ENCODE assay signal across 1 cellular context in genomic region chr15:84980196-84981053, GRCh38.
TF ChIP-seq lines count a peak whose summit lies in the region.

No MANE protein-coding gene starts in this region.

TF ChIP-seq in HEK293, 187 proteins besides CTCF, POLR2A, EP300 and RAD21 (continued from another document):
- TF ChIP-seq ZNF792 (tag by site-specific recombination; IDR thresholded peaks at IDR 0.05), result 0 out of 2 replicates have a peak, but pooled peaks have one; percentile 16
- no peak for TF ChIP-seq ZNF157 (tag by site-specific recombination; IDR thresholded peaks at IDR 0.05)
- TF ChIP-seq ZNF561 (tag by site-specific recombination; IDR thresholded peaks at IDR 0.05; ENCODE audit: borderline replicate concordance), result 0 out of 2 replicates have a peak, but pooled peaks have one; percentile 79
- no peak for TF ChIP-seq PRDM2 (tag by site-specific recombination; IDR thresholded peaks at IDR 0.05; ENCODE audit: borderline replicate concordance)
- TF ChIP-seq ZBTB11 (tag by site-specific recombination; conservative IDR thresholded peaks at IDR 0.05; ENCODE audit: low read depth), result 0 out of 2 replicates have a peak, but pooled peaks have one; percentile 31
- TF ChIP-seq ZBTB44 (tag by site-specific recombination; IDR thresholded peaks at IDR 0.05), result peak; percentile 23; the same call in 1 of the 2 replicates
- TF ChIP-seq KLF17 (tag by site-specific recombination; IDR thresholded peaks at IDR 0.05), result no peak; the same call in none of the 2 replicates
- peak; percentile 91 for TF ChIP-seq ZSCAN30 (tag by site-specific recombination; IDR thresholded peaks at IDR 0.05)
- TF ChIP-seq HOXC10 (CRISPR knock-in tag; IDR thresholded peaks at IDR 0.05), result no peak
- TF ChIP-seq ZNF335 (tag by site-specific recombination; conservative IDR thresholded peaks at IDR 0.05), result peak; percentile 97
- TF ChIP-seq FEZF1 (tag by site-specific recombination; IDR thresholded peaks at IDR 0.05), result no peak
- no peak for TF ChIP-seq ZNF266 (tag by site-specific recombination; IDR thresholded peaks at IDR 0.05; ENCODE audit: low read depth)
- 0 out of 2 replicates have a peak, but pooled peaks have one; percentile 62 for TF ChIP-seq ZBTB7A (tag by site-specific recombination; IDR thresholded peaks at IDR 0.05; ENCODE audit: low read depth)
- TF ChIP-seq ZNF23 (tag by site-specific recombination; IDR thresholded peaks at IDR 0.05; ENCODE audit: borderline replicate concordance), result no peak
- TF ChIP-seq ZNF221 (tag by site-specific recombination; IDR thresholded peaks at IDR 0.05; ENCODE audit: borderline replicate concordance), result no peak
- peak; percentile 89 for TF ChIP-seq BCL11A (tag by site-specific recombination; IDR thresholded peaks at IDR 0.05; ENCODE audit: low read depth)
- TF ChIP-seq ZFP37 (tag by site-specific recombination; IDR thresholded peaks at IDR 0.05), result 0 out of 2 replicates have a peak, but pooled peaks have one; percentile 35
- TF ChIP-seq ZNF548 (tag by site-specific recombination; IDR thresholded peaks at IDR 0.05), result no peak
- no peak for TF ChIP-seq ZNF664 (tag by site-specific recombination; IDR thresholded peaks at IDR 0.05)
- no peak for TF ChIP-seq ZNF624 (tag by site-specific recombination; IDR thresholded peaks at IDR 0.05)
- no peak for TF ChIP-seq ZBTB21 (tag by site-specific recombination; IDR thresholded peaks at IDR 0.05)
- no peak for TF ChIP-seq PRDM6 (tag by site-specific recombination; IDR thresholded peaks at IDR 0.05)
- peak; percentile 71; the same call in 1 of the 2 replicates for TF ChIP-seq ZNF610 (tag by site-specific recombination; IDR thresholded peaks at IDR 0.05; ENCODE audit: borderline replicate concordance)
- TF ChIP-seq ZNF112 (tag by site-specific recombination; IDR thresholded peaks at IDR 0.05), result no peak
- no peak for TF ChIP-seq RBAK (tag by site-specific recombination; IDR thresholded peaks at IDR 0.05)
- TF ChIP-seq SP7 (tag by site-specific recombination; IDR thresholded peaks at IDR 0.05), result peak; percentile 75
- TF ChIP-seq ZNF18 (tag by site-specific recombination; IDR thresholded peaks at IDR 0.05), result peak; percentile 96
- TF ChIP-seq TRIM28 (IDR thresholded peaks at IDR 0.05; ENCODE audit: borderline replicate concordance, low read length), result no peak
- no peak for TF ChIP-seq ZNF239 (tag by site-specific recombination; IDR thresholded peaks at IDR 0.05)
- TF ChIP-seq ZNF398 (tag by site-specific recombination; IDR thresholded peaks at IDR 0.05), result no peak
- no peak for TF ChIP-seq ZNF596 (tag by site-specific recombination; IDR thresholded peaks at IDR 0.05)
- TF ChIP-seq ZIC2 (tag by site-specific recombination; IDR thresholded peaks at IDR 0.05), result peak; percentile 94
- TF ChIP-seq ZSCAN4 (tag by site-specific recombination; IDR thresholded peaks at IDR 0.05), result 0 out of 2 replicates have a peak, but pooled peaks have one; percentile 18
- no peak for TF ChIP-seq MZF1 (tag by site-specific recombination; IDR thresholded peaks at IDR 0.05; ENCODE audit: borderline replicate concordance)
